Comparison of ENCODE assay signal across 8 cellular contexts in the genomic region with DNA sequence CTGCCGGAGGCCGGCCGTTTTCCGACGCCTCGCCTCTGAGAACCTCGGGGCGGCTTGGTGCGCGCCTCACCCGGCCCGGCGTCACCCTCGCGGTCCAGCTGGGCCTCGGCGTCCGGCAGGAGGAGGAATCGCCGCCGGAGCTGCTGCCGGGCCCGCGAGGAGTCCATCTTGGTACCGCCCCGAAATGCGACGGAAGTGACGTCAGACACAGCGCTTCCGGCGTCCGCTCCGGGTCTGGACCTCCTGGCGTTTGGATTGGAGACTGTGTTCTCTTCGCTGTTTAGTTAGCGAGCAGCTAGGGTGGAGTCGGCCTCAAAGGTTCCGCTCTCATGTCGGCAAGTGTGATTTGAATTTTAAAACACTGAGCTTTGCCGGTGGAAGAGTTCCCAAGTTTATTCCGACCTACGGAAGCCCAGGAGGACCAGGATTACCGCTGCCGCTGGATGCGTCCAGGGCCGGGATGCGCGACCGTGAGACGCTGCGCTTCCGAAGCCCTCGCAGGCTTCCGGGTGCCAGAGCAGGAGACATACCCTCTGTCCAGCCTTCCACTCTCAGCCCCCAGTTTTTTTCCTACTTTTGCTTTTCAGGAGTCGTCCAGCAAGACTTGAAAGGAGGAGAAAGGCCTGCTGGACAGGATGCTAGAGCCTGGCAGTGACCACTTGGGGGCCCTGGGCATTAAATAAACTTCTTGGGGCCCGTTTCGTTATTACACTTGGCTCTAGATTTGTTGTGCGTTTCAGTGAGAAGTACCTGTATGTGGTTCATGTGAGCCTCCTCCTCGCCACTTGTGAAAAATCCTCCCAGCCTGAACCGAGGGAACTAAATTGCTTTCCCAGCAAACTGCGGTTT. TPM values are rescaled to one million over a fixed set of nuclear protein-coding genes. Genes with fewer than 3 reads are reported as not detected.
DNase-seq lines count a peak whose midpoint lies in the region; ATAC-seq and TF ChIP-seq lines count a peak whose summit lies in the region.

Gene TMEM128, minus strand, starts transcription at position 188 of the 849 bp plus-strand sequence. Its CDS starts 21 bp downstream, at position 167.

- intact Hi-C loops in dendritic cell treated with granulocyte-macrophage colony-stimulating factor and Interleukin-4, amounts not matched to agents 40 ng/mL and 50 ng/mL, for 4 days (cut with micrococcal nuclease), result loop anchor here (1.0 to 10.0 kb wide), 2 partner anchors 42 to 177 kb away; partner anchors contain the start of genes LYAR and ZBTB49
- intact Hi-C loops in left lung (cut with DNase I), result no loop called here

- H3K9me3 ChIP-seq in left lung, result no peaks in the 10 kb centered on the region

- H3K36me3 ChIP-seq in left lung, result peaks cover 0 to 19% of the 10 kb centered on the region in 2 donors

- H3K27ac ChIP-seq in left lung, result peak within 1 kb of the TSS; percentile 98

- no peaks in the 10 kb centered on the region for H3K9me3 Mint-ChIP-seq in dendritic cell treated with granulocyte-macrophage colony-stimulating factor and Interleukin-4, amounts not matched to agents 40 ng/mL and 50 ng/mL, for 4 days

- DNase-seq in C1 segment of cervical spinal cord (lab: John Stamatoyannopoulos, UW) (peak; percentile 73 to 98 (median 90)), NCI-H748 (lab: John Stamatoyannopoulos, UW; ENCODE audit: unreplicated experiment) (peak; percentile 74), left lung (peak; percentile 92 to 96)
- peak; percentile 86 to 94 for DNase-seq in activated CD4-positive, alpha-beta T cell treated with anti-CD3 and anti-CD28 coated beads, Interleukin-2, amount 50 U/mL, for 24 hours (ENCODE audit: low read depth in 1 of 2, low spot score in 1 of 2)
- peak; percentile 84 to 88 for DNase-seq in stimulated activated CD4-positive, alpha-beta T cell treated with anti-CD3 and anti-CD28 coated beads, Interleukin-2, amount 100 ng/mL, for 48 hours

- ATAC-seq in GM19324 (IDR thresholded peaks at IDR 0.05; ENCODE audit: low FRiP score, unreplicated experiment) (peak; percentile 98), HG03469 (IDR thresholded peaks at IDR 0.05; ENCODE audit: unreplicated experiment) (peak; percentile 84), left lung (peak; percentile 97)

- H3K36me3 Mint-ChIP-seq in dendritic cell treated with granulocyte-macrophage colony-stimulating factor and Interleukin-4, amounts not matched to agents 40 ng/mL and 50 ng/mL, for 4 days (ENCODE audit: low read depth), result peaks cover 35% of the 10 kb centered on the region

- H3K27ac Mint-ChIP-seq in dendritic cell treated with granulocyte-macrophage colony-stimulating factor and Interleukin-4, amounts not matched to agents 40 ng/mL and 50 ng/mL, for 4 days, result peak within 1 kb of the TSS; percentile 97

- peaks cover 30% of the 10 kb centered on the region for H3K4me1 Mint-ChIP-seq in dendritic cell treated with granulocyte-macrophage colony-stimulating factor and Interleukin-4, amounts not matched to agents 40 ng/mL and 50 ng/mL, for 4 days (ENCODE audit: low read depth)

- H3K4me1 ChIP-seq in left lung, result peaks cover 6 to 32% of the 10 kb centered on the region in 2 donors

- H3K27me3 Mint-ChIP-seq in dendritic cell treated with granulocyte-macrophage colony-stimulating factor and Interleukin-4, amounts not matched to agents 40 ng/mL and 50 ng/mL, for 4 days, result peaks cover 11% of the 10 kb centered on the region

- no peak for TF ChIP-seq CTCF in left lung (IDR thresholded peaks at IDR 0.05)

- H3K4me3 Mint-ChIP-seq in dendritic cell treated with granulocyte-macrophage colony-stimulating factor and Interleukin-4, amounts not matched to agents 40 ng/mL and 50 ng/mL, for 4 days, result peak within 1 kb of the TSS; percentile 95

- no peaks in the 10 kb centered on the region for H3K27me3 ChIP-seq in left lung

- peak within 1 kb of the TSS; percentile 75 to 87 for H3K4me3 ChIP-seq in left lung

RNA-seq across cellular contexts. Expression of gene TMEM128, which starts in this region (rescaled TPM):
- total RNA-seq in left lung, result 10 to 100 TPM; 18.5 to 21.9 TPM

Comparison
In these comparisons a context has a peak if more than half of its experiments do, and no peak if none do; other contexts are left out.
1. Peak in every context shown above with its lines: DNase-seq, ATAC-seq, H3K4me3 ChIP-seq and H3K27ac ChIP-seq.